Comparison of ENCODE assay signal across 12 cellular contexts in the genomic region with DNA sequence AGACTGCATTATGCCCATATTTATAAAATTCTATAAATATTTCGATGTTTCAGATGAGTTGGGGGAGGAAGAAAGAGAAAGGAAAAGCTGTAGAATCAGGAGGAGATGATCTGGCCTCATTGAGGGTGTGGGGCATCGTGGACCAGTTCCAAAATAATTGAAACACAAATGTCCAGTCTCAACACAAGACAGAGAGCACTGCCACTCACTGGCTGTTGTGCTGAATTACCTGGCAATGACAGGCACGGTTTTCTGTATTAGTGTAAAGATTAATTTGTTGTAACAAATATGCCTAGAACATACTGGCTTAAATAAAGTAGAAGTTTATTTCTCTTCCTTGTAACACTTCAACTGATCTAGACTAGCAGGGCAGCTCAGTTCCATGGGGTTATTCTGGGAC.
DNase-seq lines count a peak whose midpoint lies in the region; ATAC-seq and TF ChIP-seq lines count a peak whose summit lies in the region.
"Had no signal": no experiment of that assay in that cellular context is flagged by ENCODE, and none has a peak within 500 bp of the region (broad histone marks: within the 10 kb centered on the region; RNA-seq: fewer than 3 reads in every experiment).

No MANE protein-coding gene starts in this region.

- DNase-seq in NCI-H2107 treated with DMSO at 0.1 percent for 48 hours (lab: John Stamatoyannopoulos, UW; ENCODE audit: unreplicated experiment) (peak; percentile 7), NCI-H2107 (lab: John Stamatoyannopoulos, UW) (no peak), LNCaP clone FGC (ENCODE audit: low read depth) (no peak), cerebellar cortex (ENCODE audit: low spot score) (peak; percentile 22), retinal pigment epithelial cell (ENCODE audit: low read depth) (no peak), T-helper 9 cell (no peak), cortex of kidney (lab: John Stamatoyannopoulos, UW) (no peak)
- DNase-seq: activated B cell treated with CpG ODN at 0.5 μM for 24 hours, GDM1, SHP77 treated with DMSO at 0.1 percent for 48 hours had no signal

- TF ChIP-seq CTCF in LNCaP clone FGC (IDR thresholded peaks at IDR 0.05; ENCODE audit: control insufficient read depth, extremely low read depth, insufficient read depth) (peak; percentile 28; the same call in 1 of the 2 replicates), retinal pigment epithelial cell (conservative IDR thresholded peaks at IDR 0.05; ENCODE audit: low read depth, low read length) (peak; percentile 35)

- H3K4me3 ChIP-seq in LNCaP clone FGC (ENCODE audit: low read depth, low read length) (no peak overlapping the region), retinal pigment epithelial cell (ENCODE audit: low read length) (no peak overlapping the region)
- H3K4me3 ChIP-seq: thoracic aorta had no signal

- no peak for ATAC-seq in activated CD4-positive, CD25-positive, alpha-beta regulatory T cell treated with anti-CD3 and anti-CD28 coated beads, Interleukin-2, amount 50 U/mL, for 24 hours

Comparison
In these comparisons a context has a peak if more than half of its experiments do, and no peak if none do; other contexts are left out.
1. DNase-seq: peak in NCI-H2107 treated with DMSO at 0.1 percent for 48 hours (single experiment) and cerebellar cortex (single experiment); none in NCI-H2107 (single experiment), LNCaP clone FGC (single experiment), retinal pigment epithelial cell (single experiment), T-helper 9 cell (single experiment) and cortex of kidney (single experiment).